1 cellular context compared by ENCODE assay signal in the genomic region with DNA sequence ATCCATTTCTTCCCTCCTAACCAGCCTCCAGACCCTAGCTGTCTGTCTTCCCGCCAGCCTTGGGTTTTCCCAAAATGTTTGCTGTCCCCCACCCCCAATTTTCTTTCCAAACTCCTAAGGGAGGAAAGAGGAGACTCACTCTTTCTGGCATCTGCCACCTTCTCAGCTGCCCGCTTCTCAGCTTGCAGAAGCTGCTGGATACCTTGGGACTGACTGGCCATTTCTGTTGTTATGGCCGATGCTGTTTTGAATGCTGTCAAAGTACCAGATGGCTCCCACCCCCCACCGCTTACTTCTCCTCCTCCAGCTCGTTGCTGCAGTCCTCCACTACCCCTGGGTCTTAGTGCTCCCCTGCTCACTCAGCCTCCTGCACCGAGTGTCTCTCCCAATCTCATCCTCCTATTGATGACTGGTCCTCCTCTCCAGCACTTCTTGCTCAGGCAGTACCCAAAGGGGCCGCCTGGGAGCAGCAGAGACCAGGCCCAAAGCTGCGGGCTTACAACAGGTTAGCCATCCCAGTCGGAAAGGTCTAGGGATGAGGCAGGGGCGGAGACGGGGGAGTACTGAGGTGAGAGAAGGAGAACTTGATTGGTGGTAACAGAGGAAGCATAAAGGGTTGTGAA.
TF ChIP-seq lines count a peak whose summit lies in the region.

ATP6V1G2 (minus strand) TSS at position 270 of the 623 bp plus-strand sequence; CDS start at position 221, 49 bp downstream.

TF ChIP-seq in K562, 482 proteins besides CTCF, POLR2A, EP300 and RAD21 (continued from another document):
- TF ChIP-seq, protein P1, sequence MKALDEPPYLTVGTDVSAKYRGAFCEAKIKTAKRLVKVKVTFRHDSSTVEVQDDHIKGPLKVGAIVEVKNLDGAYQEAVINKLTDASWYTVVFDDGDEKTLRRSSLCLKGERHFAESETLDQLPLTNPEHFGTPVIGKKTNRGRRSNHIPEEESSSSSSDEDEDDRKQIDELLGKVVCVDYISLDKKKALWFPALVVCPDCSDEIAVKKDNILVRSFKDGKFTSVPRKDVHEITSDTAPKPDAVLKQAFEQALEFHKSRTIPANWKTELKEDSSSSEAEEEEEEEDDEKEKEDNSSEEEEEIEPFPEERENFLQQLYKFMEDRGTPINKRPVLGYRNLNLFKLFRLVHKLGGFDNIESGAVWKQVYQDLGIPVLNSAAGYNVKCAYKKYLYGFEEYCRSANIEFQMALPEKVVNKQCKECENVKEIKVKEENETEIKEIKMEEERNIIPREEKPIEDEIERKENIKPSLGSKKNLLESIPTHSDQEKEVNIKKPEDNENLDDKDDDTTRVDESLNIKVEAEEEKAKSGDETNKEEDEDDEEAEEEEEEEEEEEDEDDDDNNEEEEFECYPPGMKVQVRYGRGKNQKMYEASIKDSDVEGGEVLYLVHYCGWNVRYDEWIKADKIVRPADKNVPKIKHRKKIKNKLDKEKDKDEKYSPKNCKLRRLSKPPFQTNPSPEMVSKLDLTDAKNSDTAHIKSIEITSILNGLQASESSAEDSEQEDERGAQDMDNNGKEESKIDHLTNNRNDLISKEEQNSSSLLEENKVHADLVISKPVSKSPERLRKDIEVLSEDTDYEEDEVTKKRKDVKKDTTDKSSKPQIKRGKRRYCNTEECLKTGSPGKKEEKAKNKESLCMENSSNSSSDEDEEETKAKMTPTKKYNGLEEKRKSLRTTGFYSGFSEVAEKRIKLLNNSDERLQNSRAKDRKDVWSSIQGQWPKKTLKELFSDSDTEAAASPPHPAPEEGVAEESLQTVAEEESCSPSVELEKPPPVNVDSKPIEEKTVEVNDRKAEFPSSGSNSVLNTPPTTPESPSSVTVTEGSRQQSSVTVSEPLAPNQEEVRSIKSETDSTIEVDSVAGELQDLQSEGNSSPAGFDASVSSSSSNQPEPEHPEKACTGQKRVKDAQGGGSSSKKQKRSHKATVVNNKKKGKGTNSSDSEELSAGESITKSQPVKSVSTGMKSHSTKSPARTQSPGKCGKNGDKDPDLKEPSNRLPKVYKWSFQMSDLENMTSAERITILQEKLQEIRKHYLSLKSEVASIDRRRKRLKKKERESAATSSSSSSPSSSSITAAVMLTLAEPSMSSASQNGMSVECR (CRISPR knock-in tag; IDR thresholded peaks at IDR 0.05): 0 out of 2 replicates have a peak, but pooled peaks have one; percentile 12
- TF ChIP-seq TSC22D4 (tag; IDR thresholded peaks at IDR 0.05): no peak
- TF ChIP-seq KLF16 (IDR thresholded peaks at IDR 0.05): 0 out of 2 replicates have a peak, but pooled peaks have one; percentile 57
- TF ChIP-seq NR4A1 (CRISPR knock-in tag; IDR thresholded peaks at IDR 0.05): no peak
- TF ChIP-seq NR4A1 (tag; IDR thresholded peaks at IDR 0.05): 0 out of 2 replicates have a peak, but pooled peaks have one; percentile 15
- no peak for TF ChIP-seq ZNF197 (CRISPR knock-in tag; IDR thresholded peaks at IDR 0.05; ENCODE audit: low read depth)
- TF ChIP-seq C11orf30 (IDR thresholded peaks at IDR 0.05; ENCODE audit: low read depth): 0 out of 2 replicates have a peak, but pooled peaks have one; percentile 7
- TF ChIP-seq ZNF146 (CRISPR knock-in tag; IDR thresholded peaks at IDR 0.05; ENCODE audit: unreplicated experiment): no peak
- TF ChIP-seq ESRRA (IDR thresholded peaks at IDR 0.05; ENCODE audit: borderline replicate concordance, low read depth): peak; percentile 53; the same call in 1 of the 2 replicates
- peak; percentile 96 for TF ChIP-seq ZNF263 (CRISPR knock-in tag; IDR thresholded peaks at IDR 0.05; ENCODE audit: borderline replicate concordance)
- TF ChIP-seq TFAP4 (CRISPR knock-in tag; IDR thresholded peaks at IDR 0.05; ENCODE audit: borderline replicate concordance): peak; percentile 39; the same call in 1 of the 2 replicates
- TF ChIP-seq DNMT1 (IDR thresholded peaks at IDR 0.05): peak; percentile 16; the same call in 1 of the 2 replicates
- no peak for TF ChIP-seq PCBP1 (IDR thresholded peaks at IDR 0.05; ENCODE audit: low read depth, low read length, poor library complexity, severe bottlenecking)
- TF ChIP-seq NFIX (CRISPR knock-in tag; IDR thresholded peaks at IDR 0.05; ENCODE audit: low read depth): no peak
- 0 out of 2 replicates have a peak, but pooled peaks have one; percentile 50 for TF ChIP-seq STAT6 (CRISPR knock-in tag; IDR thresholded peaks at IDR 0.05)
- peak; percentile 34; the same call in 1 of the 2 replicates for TF ChIP-seq ZNF143 (CRISPR knock-in tag; IDR thresholded peaks at IDR 0.05)
- TF ChIP-seq MYC (IDR thresholded peaks at IDR 0.05; ENCODE audit: low read depth, low read length): peak; percentile 52; the same call in 1 of the 2 replicates
- TF ChIP-seq MYC (CRISPR knock-in tag; IDR thresholded peaks at IDR 0.05; ENCODE audit: borderline replicate concordance, low read depth): no peak
- TF ChIP-seq, protein P2, sequence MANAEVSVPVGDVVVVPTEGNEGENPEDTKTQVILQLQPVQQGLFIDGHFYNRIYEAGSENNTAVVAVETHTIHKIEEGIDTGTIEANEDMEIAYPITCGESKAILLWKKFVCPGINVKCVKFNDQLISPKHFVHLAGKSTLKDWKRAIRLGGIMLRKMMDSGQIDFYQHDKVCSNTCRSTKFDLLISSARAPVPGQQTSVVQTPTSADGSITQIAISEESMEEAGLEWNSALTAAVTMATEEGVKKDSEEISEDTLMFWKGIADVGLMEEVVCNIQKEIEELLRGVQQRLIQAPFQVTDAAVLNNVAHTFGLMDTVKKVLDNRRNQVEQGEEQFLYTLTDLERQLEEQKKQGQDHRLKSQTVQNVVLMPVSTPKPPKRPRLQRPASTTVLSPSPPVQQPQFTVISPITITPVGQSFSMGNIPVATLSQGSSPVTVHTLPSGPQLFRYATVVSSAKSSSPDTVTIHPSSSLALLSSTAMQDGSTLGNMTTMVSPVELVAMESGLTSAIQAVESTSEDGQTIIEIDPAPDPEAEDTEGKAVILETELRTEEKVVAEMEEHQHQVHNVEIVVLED (CRISPR knock-in tag; IDR thresholded peaks at IDR 0.05): no peak
- peak; percentile 97 for TF ChIP-seq DEAF1 (CRISPR knock-in tag; IDR thresholded peaks at IDR 0.05)
- no peak for TF ChIP-seq RHOXF2B (CRISPR knock-in tag; conservative IDR thresholded peaks at IDR 0.05)
- TF ChIP-seq SREBF1 (IDR thresholded peaks at IDR 0.05; ENCODE audit: borderline replicate concordance, low read depth, low read length): peak; percentile 52; the same call in 1 of the 2 replicates
- peak; percentile 83 for TF ChIP-seq EGR1 (conservative IDR thresholded peaks at IDR 0.05)
- TF ChIP-seq U2AF1 (optimal IDR thresholded peaks at IDR 0.05; ENCODE audit: low read depth, low read length): no peak
- no peak for TF ChIP-seq ZC3H11A (IDR thresholded peaks at IDR 0.05; ENCODE audit: low read depth, low read length)
- TF ChIP-seq CBX8 (IDR thresholded peaks at IDR 0.05; ENCODE audit: borderline replicate concordance, extremely low read depth, low read depth, low read length, poor library complexity, severe bottlenecking): no peak
- TF ChIP-seq ZNF318 (IDR thresholded peaks at IDR 0.05; ENCODE audit: borderline replicate concordance in 1 of 2, low read depth in 1 of 2): no peak
- TF ChIP-seq TAF1 (IDR thresholded peaks at IDR 0.05; ENCODE audit: control insufficient read depth, extremely low read depth, insufficient read depth, low read length, severe bottlenecking): no peak
- TF ChIP-seq MED1 (CRISPR knock-in tag; IDR thresholded peaks at IDR 0.05; ENCODE audit: borderline replicate concordance): no peak
- TF ChIP-seq ZNF217 (CRISPR knock-in tag; IDR thresholded peaks at IDR 0.05): no peak
- no peak for TF ChIP-seq NCOR1 (IDR thresholded peaks at IDR 0.05)
